In genomic region chr2:174603280-174603679, GRCh38 we compare ENCODE assay signal across 8 cellular contexts. TPM values are rescaled to one million over a fixed set of nuclear protein-coding genes. Genes with fewer than 3 reads are reported as not detected.
DNase-seq lines count a peak whose midpoint lies in the region; TF ChIP-seq lines count a peak whose summit lies in the region.

No MANE protein-coding gene starts in this region.

- peak; percentile 70 for DNase-seq in AG08395 (ENCODE audit: low spot score)
- DNase-seq in T-helper 1 cell = peak in 4 of 5 donors; percentile 30 to 70 (median 40)
- DNase-seq in breast epithelium (ENCODE audit: low spot score in 2 of 2) = peak in 1 of 2 donors; percentile 35
- peak; percentile 39 for DNase-seq in kidney tubule cell (ENCODE audit: low spot score)
- peak in 5 of 6 experiments; percentile 22 to 55 (median 46) for DNase-seq in stimulated activated naive CD4-positive, alpha-beta T cell (lab: John Stamatoyannopoulos, UW)
- no peak for DNase-seq in SKM-1 treated with dmso at 0.1 percent for 144 hours (lab: John Stamatoyannopoulos, UW; ENCODE audit: unreplicated experiment)

- H3K36me3 ChIP-seq in breast epithelium = no peaks in the 10 kb centered on the region

- H3K4me1 Mint-ChIP-seq in IgD-negative memory B cell = peaks cover 49 to 77% (median 66%) of the 10 kb centered on the region in 3 donors

- no peaks in the 10 kb centered on the region for H3K4me1 ChIP-seq in breast epithelium

- H3K27me3 Mint-ChIP-seq in IgD-negative memory B cell = peaks cover 3% of the 10 kb centered on the region

- H3K27me3 ChIP-seq in breast epithelium = no peaks in the 10 kb centered on the region

- intact Hi-C loops in breast epithelium (cut with DNase I; ENCODE audit: low total_unique reads) = no loop called here

- peak overlapping the region; percentile 12 to 89 (median 55) for H3K27ac Mint-ChIP-seq in IgD-negative memory B cell

- peaks cover 5% of the 10 kb centered on the region for H3K36me3 Mint-ChIP-seq in IgD-negative memory B cell

- no peak overlapping the region for H3K4me3 ChIP-seq in breast epithelium

- H3K9me3 Mint-ChIP-seq in IgD-negative memory B cell = peaks cover 0 to 2% (median 0%) of the 10 kb centered on the region in 3 donors

- peak overlapping the region in 3 of 4 donors; percentile 33 to 82 (median 56) for H3K4me3 Mint-ChIP-seq in IgD-negative memory B cell

- H3K9me3 ChIP-seq in breast epithelium = no peaks in the 10 kb centered on the region

- TF ChIP-seq POLR2A in breast epithelium (IDR thresholded peaks at IDR 0.05) = no peak

- H3K27ac ChIP-seq in breast epithelium = peak overlapping the region in 1 of 2 donors; percentile 2

- TF ChIP-seq CTCF in GM12874 (IDR thresholded peaks at IDR 0.05; ENCODE audit: insufficient read depth, low read depth, low read length) (peak; percentile 61), breast epithelium (IDR thresholded peaks at IDR 0.05) (peak in 2 of 3 donors; percentile 27 to 28)

RNA-seq across cellular contexts. Expression of gene WIPF1, which starts 5.7 kb away (rescaled TPM):
- 120 TPM for polyA plus RNA-seq in IgD-negative memory B cell
- 10 to 100 TPM; 17.6 to 43.2 (median 24.9) TPM for total RNA-seq in breast epithelium
